ENCODE assay signal across 23 cellular contexts in genomic region chr7:4873071-4873944, GRCh38. TPM values are rescaled to one million over a fixed set of nuclear protein-coding genes. Genes with fewer than 3 reads are reported as not detected.
A peak's percentile ranks its signal among the peaks of the same experiment; 100 is the strongest.
DNase-seq lines count a peak whose midpoint lies in the region; ATAC-seq, FAIRE-seq and TF ChIP-seq lines count a peak whose summit lies in the region.
"Had no signal": no experiment of that assay in that cellular context is flagged by ENCODE, and none has a peak within 500 bp of the region (broad histone marks: within the 10 kb centered on the region; RNA-seq: fewer than 3 reads in every experiment).

No MANE protein-coding gene starts in this region.

- no peaks in the 10 kb centered on the region for H3K36me3 Mint-ChIP-seq in activated naive CD8-positive, alpha-beta T cell treated with anti-CD3 and anti-CD28 coated beads, Interleukin-2, amount 50 U/mL, for 24 hours (ENCODE audit: low read depth)
- H3K36me3 Mint-ChIP-seq: CD8-positive, alpha-beta memory T cell; IgD-negative memory B cell had no signal

- H3K4me2 ChIP-seq in BLaER1 treated with 17β-estradiol and CSF1 and Interleukin-3, amounts not matched to agents 10 nM and 100 nM = peak overlapping the region; percentile 46 to 87 (median 78); a peak in 20 of 22 replicates
- H3K4me2 ChIP-seq in mesenchymal stem cell (ENCODE audit: low read length, poor library complexity, severe bottlenecking) (no peak overlapping the region), trophoblast cell (ENCODE audit: low read length) (peak overlapping the region; percentile 2)
- H3K4me2 ChIP-seq: PC-9 had no signal

- no peak for TF ChIP-seq POLR2A in transverse colon (IDR thresholded peaks at IDR 0.05)

- H3K9ac ChIP-seq in BLaER1 treated with 17β-estradiol and CSF1 and Interleukin-3, amounts not matched to agents 10 nM and 100 nM = no peak overlapping the region
- H3K9ac ChIP-seq in mesenchymal stem cell (ENCODE audit: low read length) (no peak overlapping the region), trophoblast cell (ENCODE audit: low read length) (no peak overlapping the region)

- H2BK5ac ChIP-seq in mesenchymal stem cell (ENCODE audit: low read depth, low read length, poor library complexity, severe bottlenecking) = no peak overlapping the region
- H2BK5ac ChIP-seq in trophoblast cell (ENCODE audit: low read depth, low read length, poor library complexity) = no peak overlapping the region

- peaks cover 19% of the 10 kb centered on the region for H3K27me3 Mint-ChIP-seq in activated naive CD8-positive, alpha-beta T cell treated with anti-CD3 and anti-CD28 coated beads, Interleukin-2, amount 50 U/mL, for 24 hours

- H4K8ac ChIP-seq in mesenchymal stem cell (ENCODE audit: low read length) (no peak overlapping the region), trophoblast cell (ENCODE audit: low read depth, low read length) (no peak overlapping the region)

- H3K9me3 ChIP-seq in BLaER1 treated with 17β-estradiol and CSF1 and Interleukin-3, amounts not matched to agents 10 nM and 100 nM (replicated peaks in 1 of 11) = peaks cover 0 to 9% (median 7%) of the 10 kb centered on the region in 11 experiments; a peak in 17 of 22 replicates
- H3K9me3 ChIP-seq in mesenchymal stem cell (ENCODE audit: control insufficient read depth, low read length) = no peaks in the 10 kb centered on the region
- peaks cover 4% of the 10 kb centered on the region for H3K9me3 ChIP-seq in trophoblast cell (ENCODE audit: insufficient read depth, low read depth, low read length)
- H3K9me3 ChIP-seq in transverse colon = no peaks in the 10 kb centered on the region
- H3K9me3 ChIP-seq: MG63 had no signal

- H3K23ac ChIP-seq in mesenchymal stem cell (ENCODE audit: low read length in 2 of 2) (no peak overlapping the region), trophoblast cell (ENCODE audit: low read length) (no peak overlapping the region)

- H2AK5ac ChIP-seq in mesenchymal stem cell (ENCODE audit: low read length, severe bottlenecking) (no peak overlapping the region), trophoblast cell (ENCODE audit: low read length) (no peak overlapping the region)

- intact Hi-C loops in transverse colon (cut with DNase I; ENCODE audit: low total_unique reads) = no loop called here

- H3K14ac ChIP-seq in mesenchymal stem cell (ENCODE audit: low read length in 2 of 2) (no peak overlapping the region), trophoblast cell (ENCODE audit: low read length) (no peak overlapping the region)

- no peaks in the 10 kb centered on the region for H3K9me3 Mint-ChIP-seq in activated naive CD8-positive, alpha-beta T cell treated with anti-CD3 and anti-CD28 coated beads, Interleukin-2, amount 50 U/mL, for 24 hours

- H2BK15ac ChIP-seq in mesenchymal stem cell (ENCODE audit: low read depth, poor library complexity, severe bottlenecking) = no peak overlapping the region

- H3K18ac ChIP-seq in mesenchymal stem cell (ENCODE audit: low read depth in 1 of 2, low read length in 2 of 2) (peak overlapping the region in 1 of 2 experiments; percentile 71), trophoblast cell (ENCODE audit: low read length) (no peak overlapping the region)

- TF ChIP-seq EP300 in transverse colon (IDR thresholded peaks at IDR 0.05; ENCODE audit: low read depth) = no peak

- H3K79me2 ChIP-seq in trophoblast cell (ENCODE audit: control insufficient read depth, insufficient read depth, low read length, poor library complexity) = no peaks in the 10 kb centered on the region

- H3K4ac ChIP-seq in mesenchymal stem cell (ENCODE audit: low read depth in 1 of 2, low read length in 2 of 2) = no peak overlapping the region
- no peak overlapping the region for H3K4ac ChIP-seq in trophoblast cell (ENCODE audit: low read depth, low read length)

- no peak overlapping the region for H3K27ac Mint-ChIP-seq in activated naive CD8-positive, alpha-beta T cell treated with anti-CD3 and anti-CD28 coated beads, Interleukin-2, amount 50 U/mL, for 24 hours
- H3K27ac Mint-ChIP-seq: IgD-negative memory B cell had no signal

- no peak for ATAC-seq in GM21786 (IDR thresholded peaks at IDR 0.05; ENCODE audit: unreplicated experiment)
- no peak for ATAC-seq in activated naive CD8-positive, alpha-beta T cell treated with anti-CD3 and anti-CD28 coated beads, Interleukin-2, amount 50 U/mL, for 24 hours

- H4K91ac ChIP-seq in mesenchymal stem cell (ENCODE audit: low read length) (peak overlapping the region; percentile 58), trophoblast cell (ENCODE audit: low read depth, low read length) (no peak overlapping the region)

- H2BK120ac ChIP-seq in mesenchymal stem cell (ENCODE audit: low read depth, low read length) (no peak overlapping the region), trophoblast cell (ENCODE audit: insufficient read depth, low read length, poor library complexity) (no peak overlapping the region)

- H3K4me3 Mint-ChIP-seq in activated naive CD8-positive, alpha-beta T cell treated with anti-CD3 and anti-CD28 coated beads, Interleukin-2, amount 50 U/mL, for 24 hours = no peak overlapping the region
- H3K4me3 Mint-ChIP-seq: IgD-negative memory B cell had no signal

- H4K12ac ChIP-seq in trophoblast cell (ENCODE audit: low read depth, low read length) = no peak overlapping the region

- H3K79me1 ChIP-seq in mesenchymal stem cell (replicated peaks; ENCODE audit: low read length, poor library complexity, severe bottlenecking) (no peaks in the 10 kb centered on the region), trophoblast cell (ENCODE audit: low read length) (no peaks in the 10 kb centered on the region)

- peaks cover 0 to 19% (median 0%) of the 10 kb centered on the region in 11 experiments; a peak in 6 of 22 replicates for H4K20me1 ChIP-seq in BLaER1 treated with 17β-estradiol and CSF1 and Interleukin-3, amounts not matched to agents 10 nM and 100 nM

- no peak overlapping the region for H2AFZ ChIP-seq in mesenchymal stem cell (ENCODE audit: low read depth, low read length)
- H2AFZ ChIP-seq in trophoblast cell (ENCODE audit: insufficient read depth, low read length, poor library complexity) = no peak overlapping the region
- H2AFZ ChIP-seq: PC-9 had no signal

- no peak for TF ChIP-seq CTCF in transverse colon (IDR thresholded peaks at IDR 0.05)

- no peaks in the 10 kb centered on the region for H3K4me1 Mint-ChIP-seq in activated naive CD8-positive, alpha-beta T cell treated with anti-CD3 and anti-CD28 coated beads, Interleukin-2, amount 50 U/mL, for 24 hours

- H2BK12ac ChIP-seq in mesenchymal stem cell (ENCODE audit: low read length in 2 of 2) (no peak overlapping the region), trophoblast cell (ENCODE audit: low read length) (no peak overlapping the region)

- WGBS in mesenchymal stem cell = 88% methylated on average over 26 of the region's 31 CpGs
- no CpG with 5 or more reads among the region's 31 CpGs for WGBS in trophoblast cell (ENCODE audit: extremely low coverage, insufficient coverage, insufficient read length)
- 91% methylated on average over 31 of the region's 31 CpGs; no CpG with 5 or more reads in 1 of the 2 donors for WGBS in transverse colon (ENCODE audit: low coverage in 1 of 2), 2 donors

- peak; percentile 75 for FAIRE-seq in HTR-8/SVneo (lab: Jason Lieb, UNC)

- H3K4me1 ChIP-seq in BLaER1 treated with 17β-estradiol and CSF1 and Interleukin-3, amounts not matched to agents 10 nM and 100 nM = peaks cover 22 to 76% (median 54%) of the 10 kb centered on the region in 10 experiments
- H3K4me1 ChIP-seq in mesenchymal stem cell (ENCODE audit: control insufficient read depth, insufficient read depth, low read depth, low read length) (peaks cover 16% of the 10 kb centered on the region), trophoblast cell (ENCODE audit: control insufficient read depth in 1 of 2, insufficient read depth in 2 of 2, low read length in 2 of 2) (peaks cover 16 to 20% of the 10 kb centered on the region in 2 experiments), transverse colon (no peaks in the 10 kb centered on the region)
- H3K4me1 ChIP-seq: SJSA1 had no signal

- H3K36me3 ChIP-seq in BLaER1 treated with 17β-estradiol and CSF1 and Interleukin-3, amounts not matched to agents 10 nM and 100 nM = peaks cover 0 to 30% (median 15%) of the 10 kb centered on the region in 11 experiments; a peak in 11 of 22 replicates
- no peaks in the 10 kb centered on the region for H3K36me3 ChIP-seq in mesenchymal stem cell (ENCODE audit: control insufficient read depth in 1 of 2, insufficient read depth in 2 of 2, low read depth in 1 of 2, low read length in 2 of 2)
- H3K36me3 ChIP-seq in trophoblast cell (ENCODE audit: control insufficient read depth in 1 of 2, insufficient read depth in 2 of 2, low read length in 2 of 2) = no peaks in the 10 kb centered on the region
- no peaks in the 10 kb centered on the region for H3K36me3 ChIP-seq in transverse colon
- H3K36me3 ChIP-seq: MG63, SJSA1 had no signal

- peak overlapping the region in 1 of 11 experiments; percentile 14; a peak in 1 of 22 replicates for H3K27ac ChIP-seq in BLaER1 treated with 17β-estradiol and CSF1 and Interleukin-3, amounts not matched to agents 10 nM and 100 nM
- no peak overlapping the region for H3K27ac ChIP-seq in mesenchymal stem cell (ENCODE audit: low read length, poor library complexity, severe bottlenecking)
- no peak overlapping the region for H3K27ac ChIP-seq in trophoblast cell (ENCODE audit: low read depth, low read length)
- no peak overlapping the region for H3K27ac ChIP-seq in transverse colon
- H3K27ac ChIP-seq: HL-60, PC-9, SJSA1 had no signal

- in situ Hi-C loops in transverse colon (cut with MboI; ENCODE audit: low pct_ligation_motif_present in 1 of 4, low pct_unique_long_range_greater_than_20kb in 1 of 4, low sequenced_read_pairs in 3 of 4) = no loop called here

- no peak overlapping the region for H3K4me3 ChIP-seq in BLaER1 treated with 17β-estradiol and CSF1 and Interleukin-3, amounts not matched to agents 10 nM and 100 nM
- H3K4me3 ChIP-seq in mesenchymal stem cell (ENCODE audit: insufficient read depth in 1 of 2, low read depth in 1 of 2, low read length in 2 of 2) (no peak overlapping the region), trophoblast cell (ENCODE audit: low read depth, low read length) (no peak overlapping the region), transverse colon (no peak overlapping the region)
- H3K4me3 ChIP-seq: MG63, PC-9, SJSA1 had no signal

- peaks cover 0 to 38% (median 17%) of the 10 kb centered on the region in 11 experiments; a peak in 13 of 22 replicates for H3K27me3 ChIP-seq in BLaER1 treated with 17β-estradiol and CSF1 and Interleukin-3, amounts not matched to agents 10 nM and 100 nM
- H3K27me3 ChIP-seq in mesenchymal stem cell (ENCODE audit: control insufficient read depth in 1 of 2, insufficient read depth in 1 of 2, low read length in 2 of 2) = no peaks in the 10 kb centered on the region
- H3K27me3 ChIP-seq in trophoblast cell (ENCODE audit: insufficient read depth, low read length) = no peaks in the 10 kb centered on the region
- no peaks in the 10 kb centered on the region for H3K27me3 ChIP-seq in transverse colon
- H3K27me3 ChIP-seq: MG63 had no signal

- no peak for DNase-seq in HTR-8/SVneo (ENCODE audit: insufficient read length, low spot score)
- no peak for DNase-seq in mesenchymal stem cell
- no peak for DNase-seq in trophoblast cell
- no peak for DNase-seq in transverse colon
- no peak for DNase-seq in activated naive CD8-positive, alpha-beta T cell treated with anti-CD3 and anti-CD28 coated beads, Interleukin-2, amount 50 U/mL, for 24 hours
- DNase-seq: C1 segment of cervical spinal cord; CD8-positive, alpha-beta memory T cell; DMS79; H9; Kasumi-1; MG63; NCI-H1048; NCI-H146; NCI-H2029 treated with DMSO at 0.1 percent for 48 hours; NCI-H2171; NCI-H526; PC-9 had no signal

RNA-seq across cellular contexts. Expression of gene RADIL, which starts 10.2 kb away (rescaled TPM):
- polyA plus RNA-seq in mesenchymal stem cell (2013, experiment 1 of 2) = 0.18 TPM
- 0.23 TPM for polyA plus RNA-seq in mesenchymal stem cell (2013, experiment 2 of 2)
- 0.29 and 0.36 TPM in 2 replicates for polyA plus RNA-seq in trophoblast cell (2013)
- 1 to 10 TPM in 3 of 4 donors, under 1 TPM in 1; 0.80 to 6.2 (median 1.7) TPM for total RNA-seq in transverse colon
- polyA plus RNA-seq: CD8-positive, alpha-beta memory T cell; IgD-negative memory B cell had no signal

RNA-seq across cellular contexts. Expression of gene PAPOLB, which starts 11.5 kb away (rescaled TPM):
- polyA plus RNA-seq in mesenchymal stem cell (2013, experiment 1 of 2) = not detected
- not detected for polyA plus RNA-seq in mesenchymal stem cell (2013, experiment 2 of 2)
- polyA plus RNA-seq in trophoblast cell (2013) = not detected in 2 replicates
- under 1 TPM in 2 of 4 donors, not detected in 2; 0.16 to 0.60 TPM for total RNA-seq in transverse colon
- total RNA-seq: CD8-positive, alpha-beta memory T cell; HT1080; PC-9; SJSA1 had no signal
- polyA plus RNA-seq: CD8-positive, alpha-beta memory T cell; IgD-negative memory B cell had no signal
